In genomic region chr7:47557317-47557985, GRCh38 we compare ENCODE assay signal across 1 cellular context.
TF ChIP-seq lines count a peak whose summit lies in the region.

No MANE protein-coding gene starts in this region.

TF ChIP-seq in A549, 52 proteins besides CTCF, POLR2A, EP300 and RAD21 (continued from another document):
- TF ChIP-seq GATA3 (IDR thresholded peaks at IDR 0.05; ENCODE audit: borderline replicate concordance) (no peak; the same call in 1 of the 2 replicates), KDM1A (IDR thresholded peaks at IDR 0.05; ENCODE audit: low read depth) (no peak)
